Comparison of ENCODE assay signal across 30 cellular contexts in the genomic region with DNA sequence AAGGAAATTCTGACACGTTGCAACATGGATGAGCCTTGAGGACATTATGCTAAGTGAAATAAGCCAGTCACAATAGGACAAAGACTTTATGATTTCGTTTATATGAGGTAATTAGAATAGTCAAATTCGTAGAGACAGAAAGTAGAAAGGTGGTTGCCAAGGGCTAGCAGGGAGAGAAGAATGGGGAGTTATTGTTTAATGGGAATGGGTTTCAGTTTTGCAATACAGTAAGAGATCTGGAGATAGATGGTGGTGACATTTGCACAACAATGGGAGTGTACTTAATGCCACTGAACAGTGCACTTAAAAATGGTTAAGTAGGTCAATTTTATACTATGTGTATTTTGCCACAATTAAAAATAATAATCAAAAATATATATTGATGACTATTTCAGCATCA.
"Had no signal": no experiment of that assay in that cellular context is flagged by ENCODE, and none has a peak within 500 bp of the region (broad histone marks: within the 10 kb centered on the region; RNA-seq: fewer than 3 reads in every experiment).

No MANE protein-coding gene starts in this region.

- H3K9me3 ChIP-seq: adrenal gland, body of pancreas, breast epithelium, SJSA1 had no signal

- H3K36me3 ChIP-seq: adrenal gland, breast epithelium, SJSA1 had no signal

- H3K4me1 ChIP-seq: adrenal gland, body of pancreas, breast epithelium, SJSA1 had no signal

- ATAC-seq: activated CD4-positive, alpha-beta T cell treated with anti-CD3 and anti-CD28 coated beads for 36 hours; activated CD4-positive, CD25-positive, alpha-beta regulatory T cell treated with anti-CD3 and anti-CD28 coated beads, Interleukin-2, amount 50 U/mL, for 24 hours; activated CD8-positive, alpha-beta T cell treated with anti-CD3 and anti-CD28 coated beads, Interleukin-2, amount 10 ng/mL, durations not matched to agents 7 days and 5 days; body of pancreas; Panc1; SK-N-SH treated with all-trans-retinoic acid at 6 μM for 48 hours; WTC11 had no signal

- H3K4me3 ChIP-seq: adrenal gland, body of pancreas, breast epithelium, coronary artery, SJSA1 had no signal

- H3K27ac ChIP-seq: adrenal gland, body of pancreas, breast epithelium, coronary artery, KMS-11, SJSA1 had no signal

- H3K9ac ChIP-seq: KMS-11 had no signal

- FAIRE-seq: astrocyte had no signal

- H3K4me2 ChIP-seq: KMS-11 had no signal

- DNase-seq: activated CD4-positive, alpha-beta T cell treated with anti-CD3 and anti-CD28 coated beads for 36 hours; activated CD4-positive, alpha-beta T cell treated with anti-CD3 and anti-CD28 coated beads, Interleukin-2, amount 10 ng/mL, durations not matched to agents 7 days and 5 days; activated CD4-positive, alpha-beta T cell treated with anti-CD3 and anti-CD28 coated beads, Interleukin-2, amount 50 U/mL, for 48 hours; activated CD8-positive, alpha-beta T cell treated with anti-CD3 and anti-CD28 coated beads, Interleukin-2, amount 10 ng/mL, durations not matched to agents 7 days and 5 days; activated gamma-delta T cell; activated naive CD4-positive, alpha-beta T cell treated with Interleukin-2 at 50 U/mL for 16 hours; activated T-cell treated with anti-CD3 and anti-CD28 coated beads, Interleukin-2, amount 50 U/mL, for 24 hours; adrenal gland; body of pancreas; MM.1S; NCI-H1092; NCI-H1417; NCI-H146; NCI-H187; NCI-H2081 treated with DMSO at 0.1 percent for 48 hours; NCI-H2171; NCI-H510A; NCI-H69; NCI-H82; RPMI8226; SHP77 treated with DMSO at 0.1 percent for 48 hours had no signal

- H3K27me3 ChIP-seq: adrenal gland, body of pancreas, breast epithelium had no signal
